In the genomic region with DNA sequence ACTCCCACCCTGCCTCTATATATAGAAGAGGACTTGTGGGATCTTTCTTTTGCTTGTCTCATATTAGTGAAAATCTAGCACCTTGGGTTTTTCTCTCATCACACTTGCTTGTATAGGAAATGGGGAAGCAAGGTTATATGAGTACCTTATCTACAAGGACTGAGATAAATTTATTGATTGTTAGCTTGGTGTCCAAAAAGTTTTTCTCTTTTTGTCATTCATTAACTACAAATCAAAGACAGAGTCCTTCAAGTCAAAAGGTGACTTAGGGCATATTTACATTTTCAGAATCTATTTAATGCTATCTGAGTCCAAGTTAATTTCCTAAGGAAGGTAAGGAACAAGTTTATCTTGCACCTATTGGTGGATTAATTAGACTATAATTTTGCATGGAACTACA, we compare ENCODE assay signal across 29 cellular contexts. TPM values are rescaled to one million over a fixed set of nuclear protein-coding genes. Genes with fewer than 3 reads are reported as not detected.
"Had no signal": no experiment of that assay in that cellular context is flagged by ENCODE, and none has a peak within 500 bp of the region (broad histone marks: within the 10 kb centered on the region; RNA-seq: fewer than 3 reads in every experiment).

No MANE protein-coding gene starts in this region.

- H3K27me3 ChIP-seq: ascending aorta, brain microvascular endothelial cell, breast epithelium had no signal

- H3K27ac ChIP-seq: ascending aorta, brain microvascular endothelial cell, breast epithelium, VCaP had no signal

- DNase-seq: activated B cell treated with CpG ODN at 0.5 μM for 24 hours; activated CD4-positive, alpha-beta memory T cell treated with anti-CD3 and anti-CD28 coated beads for 36 hours; activated CD4-positive, alpha-beta T cell treated with anti-CD3 and anti-CD28 coated beads for 4 hours; activated CD4-positive, alpha-beta T cell treated with anti-CD3 and anti-CD28 coated beads, Interleukin-2, amount 10 ng/mL, durations not matched to agents 7 days and 5 days; activated CD4-positive, alpha-beta T cell treated with anti-CD3 and anti-CD28 coated beads, Interleukin-2, amount 50 U/mL, for 4 hours; activated CD4-positive, CD25-positive, alpha-beta regulatory T cell treated with anti-CD3 and anti-CD28 coated beads, Interleukin-2, amount 50 U/mL, for 72 hours; activated CD8-positive, alpha-beta memory T cell treated with anti-CD3 and anti-CD28 coated beads, Interleukin-2, amount 50 U/mL, for 48 hours; activated CD8-positive, alpha-beta T cell treated with anti-CD3 and anti-CD28 coated beads for 36 hours; activated effector memory CD4-positive, alpha-beta T cell treated with Interleukin-2 at 50 U/mL for 16 hours; activated gamma-delta T cell; activated naive CD4-positive, alpha-beta T cell treated with anti-CD3 and anti-CD28 coated beads, Interleukin-2, amount 10 ng/mL, durations not matched to agents 7 days and 5 days; activated naive CD4-positive, alpha-beta T cell treated with Interleukin-2 at 50 U/mL for 16 hours; activated naive CD8-positive, alpha-beta T cell treated with anti-CD3 and anti-CD28 coated beads, Interleukin-2, amount 10 ng/mL, durations not matched to agents 7 days and 5 days; activated naive CD8-positive, alpha-beta T cell treated with anti-CD3 and anti-CD28 coated beads, Interleukin-2, amount 50 U/mL, for 24 hours; activated T-cell treated with anti-CD3 and anti-CD28 coated beads, Interleukin-2, amount 50 U/mL, for 24 hours; activated T-cell treated with anti-CD3 and anti-CD28 coated beads, Interleukin-2, amount 50 U/mL, for 48 hours; amygdala; anterior cingulate cortex; brain microvascular endothelial cell; central memory CD4-positive, alpha-beta T cell; T-helper 1 cell; T-helper 2 cell; T-helper 9 cell had no signal

- H3K4me3 ChIP-seq: ascending aorta, breast epithelium had no signal

- ATAC-seq: activated CD8-positive, alpha-beta T cell treated with anti-CD3 and anti-CD28 coated beads for 36 hours; activated naive CD8-positive, alpha-beta T cell treated with anti-CD3 and anti-CD28 coated beads, Interleukin-2, amount 50 U/mL, for 24 hours had no signal

- FAIRE-seq: TTC549 had no signal

- H3K9me3 ChIP-seq: ascending aorta, breast epithelium had no signal

- H3K4me1 ChIP-seq: ascending aorta, breast epithelium had no signal

- H3K36me3 ChIP-seq: ascending aorta, brain microvascular endothelial cell, breast epithelium had no signal

RNA-seq across cellular contexts. Expression of a gene that starts 42.4 kb away (rescaled TPM):
- total RNA-seq: activated CD4-positive, alpha-beta memory T cell treated with anti-CD3 and anti-CD28 coated beads for 36 hours; activated CD4-positive, alpha-beta T cell treated with anti-CD3 and anti-CD28 coated beads, Interleukin-2, amount 10 ng/mL, durations not matched to agents 7 days and 5 days; activated CD8-positive, alpha-beta memory T cell treated with anti-CD3 and anti-CD28 coated beads for 36 hours; activated naive CD8-positive, alpha-beta T cell treated with anti-CD3 and anti-CD28 coated beads, Interleukin-2, amount 10 ng/mL, durations not matched to agents 7 days and 5 days; activated T-helper 2 cell treated with anti-CD3 and anti-CD28 coated beads, Interferon-gamma antibody, Interleukin-2, Interleukin-4, amounts not matched to agents 10 μg/mL and 5 μg/mL and 100 μg/mL, durations not matched to agents 14 hours and 24 hours and 36 hours; ascending aorta had no signal
